ENCODE assay signal across 3 cellular contexts in genomic region chr2:26305109-26305508, GRCh38. TPM values are rescaled to one million over a fixed set of nuclear protein-coding genes. Genes with fewer than 3 reads are reported as not detected.
"Had no signal": no experiment of that assay in that cellular context is flagged by ENCODE, and none has a peak within 500 bp of the region (broad histone marks: within the 10 kb centered on the region; RNA-seq: fewer than 3 reads in every experiment).

No MANE protein-coding gene starts in this region.

RNA-seq across cellular contexts. Expression of gene ADGRF3, which starts 41.5 kb away (rescaled TPM):
- total RNA-seq: posterior vena cava, skeletal muscle tissue, subcutaneous adipose tissue had no signal
